Comparison of ENCODE assay signal across 1 cellular context in the genomic region with DNA sequence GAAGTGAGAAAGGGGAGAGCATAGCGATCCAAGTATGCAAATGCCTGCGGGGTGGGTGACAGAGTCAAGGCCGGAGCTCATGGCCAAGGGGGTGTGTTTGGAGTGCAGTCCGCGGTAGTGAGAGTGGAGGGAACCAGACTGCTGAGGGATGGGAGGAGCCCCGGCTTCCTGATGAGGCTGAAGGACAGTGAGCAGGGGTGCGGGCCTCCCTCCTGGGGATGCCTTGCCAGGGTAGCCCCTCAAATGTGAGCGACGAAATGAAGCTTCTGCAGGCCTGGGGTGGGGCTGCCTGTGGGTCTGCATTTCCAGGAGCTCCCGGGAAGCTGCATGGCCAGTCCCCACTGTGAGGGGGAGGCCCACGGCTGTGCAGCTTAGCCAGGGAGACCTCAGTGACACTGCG.
TF ChIP-seq lines count a peak whose summit lies in the region.

No MANE protein-coding gene starts in this region.

TF ChIP-seq in HepG2, 621 proteins besides CTCF, POLR2A, EP300 and RAD21 (continued from another document):
- TF ChIP-seq, protein P1, sequence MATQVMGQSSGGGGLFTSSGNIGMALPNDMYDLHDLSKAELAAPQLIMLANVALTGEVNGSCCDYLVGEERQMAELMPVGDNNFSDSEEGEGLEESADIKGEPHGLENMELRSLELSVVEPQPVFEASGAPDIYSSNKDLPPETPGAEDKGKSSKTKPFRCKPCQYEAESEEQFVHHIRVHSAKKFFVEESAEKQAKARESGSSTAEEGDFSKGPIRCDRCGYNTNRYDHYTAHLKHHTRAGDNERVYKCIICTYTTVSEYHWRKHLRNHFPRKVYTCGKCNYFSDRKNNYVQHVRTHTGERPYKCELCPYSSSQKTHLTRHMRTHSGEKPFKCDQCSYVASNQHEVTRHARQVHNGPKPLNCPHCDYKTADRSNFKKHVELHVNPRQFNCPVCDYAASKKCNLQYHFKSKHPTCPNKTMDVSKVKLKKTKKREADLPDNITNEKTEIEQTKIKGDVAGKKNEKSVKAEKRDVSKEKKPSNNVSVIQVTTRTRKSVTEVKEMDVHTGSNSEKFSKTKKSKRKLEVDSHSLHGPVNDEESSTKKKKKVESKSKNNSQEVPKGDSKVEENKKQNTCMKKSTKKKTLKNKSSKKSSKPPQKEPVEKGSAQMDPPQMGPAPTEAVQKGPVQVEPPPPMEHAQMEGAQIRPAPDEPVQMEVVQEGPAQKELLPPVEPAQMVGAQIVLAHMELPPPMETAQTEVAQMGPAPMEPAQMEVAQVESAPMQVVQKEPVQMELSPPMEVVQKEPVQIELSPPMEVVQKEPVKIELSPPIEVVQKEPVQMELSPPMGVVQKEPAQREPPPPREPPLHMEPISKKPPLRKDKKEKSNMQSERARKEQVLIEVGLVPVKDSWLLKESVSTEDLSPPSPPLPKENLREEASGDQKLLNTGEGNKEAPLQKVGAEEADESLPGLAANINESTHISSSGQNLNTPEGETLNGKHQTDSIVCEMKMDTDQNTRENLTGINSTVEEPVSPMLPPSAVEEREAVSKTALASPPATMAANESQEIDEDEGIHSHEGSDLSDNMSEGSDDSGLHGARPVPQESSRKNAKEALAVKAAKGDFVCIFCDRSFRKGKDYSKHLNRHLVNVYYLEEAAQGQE (IDR thresholded peaks at IDR 0.05; ENCODE audit: borderline replicate concordance in 1 of 2, low read depth in 1 of 2, low read length in 2 of 2): no peak
- TF ChIP-seq, protein P2, sequence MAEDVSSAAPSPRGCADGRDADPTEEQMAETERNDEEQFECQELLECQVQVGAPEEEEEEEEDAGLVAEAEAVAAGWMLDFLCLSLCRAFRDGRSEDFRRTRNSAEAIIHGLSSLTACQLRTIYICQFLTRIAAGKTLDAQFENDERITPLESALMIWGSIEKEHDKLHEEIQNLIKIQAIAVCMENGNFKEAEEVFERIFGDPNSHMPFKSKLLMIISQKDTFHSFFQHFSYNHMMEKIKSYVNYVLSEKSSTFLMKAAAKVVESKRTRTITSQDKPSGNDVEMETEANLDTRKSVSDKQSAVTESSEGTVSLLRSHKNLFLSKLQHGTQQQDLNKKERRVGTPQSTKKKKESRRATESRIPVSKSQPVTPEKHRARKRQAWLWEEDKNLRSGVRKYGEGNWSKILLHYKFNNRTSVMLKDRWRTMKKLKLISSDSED (CRISPR knock-in tag; IDR thresholded peaks at IDR 0.05): no peak
- TF ChIP-seq RFXAP (CRISPR knock-in tag; IDR thresholded peaks at IDR 0.05; ENCODE audit: borderline replicate concordance) (no peak), KDM1A (CRISPR knock-in tag; IDR thresholded peaks at IDR 0.05) (no peak), JUNB (CRISPR knock-in tag; IDR thresholded peaks at IDR 0.05; ENCODE audit: borderline replicate concordance) (no peak)
- TF ChIP-seq, protein P3, sequence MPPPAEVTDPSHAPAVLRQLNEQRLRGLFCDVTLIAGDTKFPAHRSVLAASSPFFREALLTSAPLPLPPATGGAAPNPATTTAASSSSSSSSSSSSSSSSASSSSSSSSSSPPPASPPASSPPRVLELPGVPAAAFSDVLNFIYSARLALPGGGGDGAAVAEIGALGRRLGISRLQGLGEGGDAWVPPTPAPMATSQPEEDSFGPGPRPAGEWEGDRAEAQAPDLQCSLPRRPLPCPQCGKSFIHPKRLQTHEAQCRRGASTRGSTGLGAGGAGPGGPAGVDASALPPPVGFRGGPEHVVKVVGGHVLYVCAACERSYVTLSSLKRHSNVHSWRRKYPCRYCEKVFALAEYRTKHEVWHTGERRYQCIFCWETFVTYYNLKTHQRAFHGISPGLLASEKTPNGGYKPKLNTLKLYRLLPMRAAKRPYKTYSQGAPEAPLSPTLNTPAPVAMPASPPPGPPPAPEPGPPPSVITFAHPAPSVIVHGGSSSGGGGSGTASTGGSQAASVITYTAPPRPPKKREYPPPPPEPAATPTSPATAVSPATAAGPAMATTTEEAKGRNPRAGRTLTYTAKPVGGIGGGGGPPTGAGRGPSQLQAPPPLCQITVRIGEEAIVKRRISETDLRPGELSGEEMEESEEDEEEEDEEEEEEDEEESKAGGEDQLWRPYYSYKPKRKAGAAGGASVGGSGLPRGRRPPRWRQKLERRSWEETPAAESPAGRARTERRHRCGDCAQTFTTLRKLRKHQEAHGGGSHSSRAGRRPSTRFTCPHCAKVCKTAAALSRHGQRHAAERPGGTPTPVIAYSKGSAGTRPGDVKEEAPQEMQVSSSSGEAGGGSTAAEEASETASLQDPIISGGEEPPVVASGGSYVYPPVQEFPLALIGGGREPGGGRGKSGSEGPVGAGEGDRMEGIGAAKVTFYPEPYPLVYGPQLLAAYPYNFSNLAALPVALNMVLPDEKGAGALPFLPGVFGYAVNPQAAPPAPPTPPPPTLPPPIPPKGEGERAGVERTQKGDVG (CRISPR knock-in tag; IDR thresholded peaks at IDR 0.05; ENCODE audit: borderline replicate concordance): no peak
- TF ChIP-seq, protein P4, sequence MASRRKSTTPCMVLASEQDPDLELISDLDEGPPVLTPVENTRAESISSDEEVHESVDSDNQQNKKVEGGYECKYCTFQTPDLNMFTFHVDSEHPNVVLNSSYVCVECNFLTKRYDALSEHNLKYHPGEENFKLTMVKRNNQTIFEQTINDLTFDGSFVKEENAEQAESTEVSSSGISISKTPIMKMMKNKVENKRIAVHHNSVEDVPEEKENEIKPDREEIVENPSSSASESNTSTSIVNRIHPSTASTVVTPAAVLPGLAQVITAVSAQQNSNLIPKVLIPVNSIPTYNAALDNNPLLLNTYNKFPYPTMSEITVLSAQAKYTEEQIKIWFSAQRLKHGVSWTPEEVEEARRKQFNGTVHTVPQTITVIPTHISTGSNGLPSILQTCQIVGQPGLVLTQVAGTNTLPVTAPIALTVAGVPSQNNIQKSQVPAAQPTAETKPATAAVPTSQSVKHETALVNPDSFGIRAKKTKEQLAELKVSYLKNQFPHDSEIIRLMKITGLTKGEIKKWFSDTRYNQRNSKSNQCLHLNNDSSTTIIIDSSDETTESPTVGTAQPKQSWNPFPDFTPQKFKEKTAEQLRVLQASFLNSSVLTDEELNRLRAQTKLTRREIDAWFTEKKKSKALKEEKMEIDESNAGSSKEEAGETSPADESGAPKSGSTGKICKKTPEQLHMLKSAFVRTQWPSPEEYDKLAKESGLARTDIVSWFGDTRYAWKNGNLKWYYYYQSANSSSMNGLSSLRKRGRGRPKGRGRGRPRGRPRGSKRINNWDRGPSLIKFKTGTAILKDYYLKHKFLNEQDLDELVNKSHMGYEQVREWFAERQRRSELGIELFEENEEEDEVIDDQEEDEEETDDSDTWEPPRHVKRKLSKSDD (CRISPR knock-in tag; IDR thresholded peaks at IDR 0.05; ENCODE audit: low read depth): no peak
